Comparison of ENCODE assay signal across 1 cellular context in the genomic region with DNA sequence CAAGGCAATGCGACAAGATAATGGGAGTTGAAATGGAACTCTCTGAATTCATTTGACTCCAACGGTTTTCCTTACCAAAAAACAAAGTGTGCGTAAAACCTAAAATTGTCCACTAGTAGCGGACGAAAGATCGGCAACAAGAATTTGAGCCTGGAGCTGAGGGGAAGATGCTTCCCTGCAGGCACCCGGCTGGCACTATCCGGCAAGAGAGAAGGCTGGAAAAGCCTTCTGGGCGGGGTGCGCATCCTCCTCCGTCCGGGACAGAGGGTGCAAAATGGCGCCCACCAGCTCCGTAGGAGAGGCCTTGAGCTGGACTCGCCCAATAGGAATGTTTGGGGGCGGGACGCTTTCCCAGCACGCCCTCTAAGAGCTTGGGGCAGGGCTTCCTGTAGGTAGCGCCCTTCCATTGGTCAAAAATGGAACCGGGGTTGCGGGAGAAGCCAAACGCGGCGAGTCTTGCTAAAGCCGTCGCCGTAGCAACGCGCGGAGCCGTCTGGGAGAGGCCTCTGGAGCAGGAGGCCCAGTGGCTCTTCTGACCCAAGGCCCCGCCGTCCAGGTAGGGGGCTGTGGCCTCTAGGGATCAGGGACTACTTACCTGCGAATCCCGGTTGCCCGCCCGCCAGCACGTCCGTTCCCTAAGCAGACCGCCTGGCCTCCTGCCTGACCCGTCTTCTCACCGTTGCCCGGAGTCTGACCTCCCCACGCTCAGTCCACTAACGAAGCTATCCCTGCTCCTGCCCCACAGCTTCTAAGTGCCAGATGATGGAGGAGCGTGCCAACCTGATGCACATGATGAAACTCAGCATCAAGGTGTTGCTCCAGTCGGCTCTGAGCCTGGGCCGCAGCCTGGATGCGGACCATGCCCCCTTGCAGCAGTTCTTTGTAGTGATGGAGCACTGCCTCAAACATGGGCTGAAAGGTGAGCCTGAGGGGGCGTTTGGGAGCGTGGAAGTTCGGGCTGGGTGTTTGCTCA.
A peak's percentile ranks its signal among the peaks of the same experiment; 100 is the strongest.
TF ChIP-seq lines count a peak whose summit lies in the region.

No MANE protein-coding gene starts in this region.

TF ChIP-seq in HEK293, 187 proteins besides CTCF, POLR2A, EP300 and RAD21 (continued from another document):
- TF ChIP-seq GLIS1 (tag by site-specific recombination; IDR thresholded peaks at IDR 0.05) (peak; percentile 45; the same call in 1 of the 2 replicates), ZEB2 (tag by site-specific recombination; IDR thresholded peaks at IDR 0.05) (0 out of 2 replicates have a peak, but pooled peaks have one; percentile 39), ZBTB8A (tag by site-specific recombination; IDR thresholded peaks at IDR 0.05) (peak; percentile 59; the same call in 1 of the 2 replicates), ZNF394 (tag by site-specific recombination; IDR thresholded peaks at IDR 0.05; ENCODE audit: borderline replicate concordance) (0 out of 2 replicates have a peak, but pooled peaks have one; percentile 36), ZXDB (tag by site-specific recombination; IDR thresholded peaks at IDR 0.05) (peak; percentile 39; the same call in 1 of the 2 replicates), ZNF792 (tag by site-specific recombination; IDR thresholded peaks at IDR 0.05) (no peak), ZNF544 (tag by site-specific recombination; IDR thresholded peaks at IDR 0.05) (no peak), ZNF510 (tag by site-specific recombination; IDR thresholded peaks at IDR 0.05; ENCODE audit: insufficient replicate concordance) (no peak)
